In genomic region chr3:62833538-62833937, GRCh38 we compare ENCODE assay signal across 13 cellular contexts. TPM values are rescaled to one million over a fixed set of nuclear protein-coding genes. Genes with fewer than 3 reads are reported as not detected.
DNase-seq lines count a peak whose midpoint lies in the region; ATAC-seq, FAIRE-seq and TF ChIP-seq lines count a peak whose summit lies in the region.
"Had no signal": no experiment of that assay in that cellular context is flagged by ENCODE, and none has a peak within 500 bp of the region (broad histone marks: within the 10 kb centered on the region; RNA-seq: fewer than 3 reads in every experiment).

No MANE protein-coding gene starts in this region.

- no peak overlapping the region for H3K4me2 ChIP-seq in DND-41 (ENCODE audit: insufficient read depth, low read length)
- H3K4me2 ChIP-seq in HepG2 (ENCODE audit: low read depth, low read length) = no peak overlapping the region

- H3K4me1 ChIP-seq in DND-41 (ENCODE audit: insufficient read depth, low read length) (no peaks in the 10 kb centered on the region), adipocyte (ENCODE audit: control insufficient read depth, insufficient read depth, low read length) (no peaks in the 10 kb centered on the region), HepG2 (ENCODE audit: insufficient read depth, low read length) (no peaks in the 10 kb centered on the region)
- H3K4me1 ChIP-seq: gastroesophageal sphincter had no signal

- no TSS peak for BruUV-seq in HepG2 (replicated peaks; lab: Mats Ljungman, UMichigan)

- peak; percentile 37 for TF ChIP-seq CTCF in DND-41 (IDR thresholded peaks at IDR 0.05; ENCODE audit: borderline replicate concordance, extremely low read depth, low read length, poor library complexity, severe bottlenecking)
- peak; percentile 44 for TF ChIP-seq CTCF in HFF-Myc (IDR thresholded peaks at IDR 0.05; ENCODE audit: low read depth, low read length, missing control alignments)
- TF ChIP-seq CTCF in HepG2 (CRISPR knock-in tag; IDR thresholded peaks at IDR 0.05) = peak; percentile 16; the same call in 1 of the 2 replicates

- no peak for TF ChIP-seq RAD21 in HepG2 (CRISPR knock-in tag; IDR thresholded peaks at IDR 0.05)

- H3K79me2 ChIP-seq in DND-41 (ENCODE audit: insufficient read depth, low read length) (no peaks in the 10 kb centered on the region), HepG2 (ENCODE audit: insufficient read depth, low read length) (no peaks in the 10 kb centered on the region)

- no peak overlapping the region for H3K4me3 ChIP-seq in DND-41 (ENCODE audit: low read depth in 1 of 2, low read length in 2 of 2)
- no peak overlapping the region for H3K4me3 ChIP-seq in HFF-Myc (replicated peaks; ENCODE audit: low read depth, low read length)
- H3K4me3 ChIP-seq in adipocyte (ENCODE audit: low read length) = no peak overlapping the region
- H3K4me3 ChIP-seq in HepG2 (replicated peaks in 1 of 3; ENCODE audit: insufficient read depth in 1 of 3, low read depth in 2 of 3, low read length in 3 of 3) = no peak overlapping the region
- H3K4me3 ChIP-seq: gastroesophageal sphincter had no signal

- DNase-seq in DND-41 (no peak), HFF-Myc (ENCODE audit: extremely low read depth, low read depth) (no peak), adipocyte (ENCODE audit: low read depth) (peak; percentile 18), HepG2 (ENCODE audit: low spot score) (peak; percentile 1), HTR-8/SVneo (ENCODE audit: insufficient read length, low spot score) (no peak), NCI-H526 (lab: John Stamatoyannopoulos, UW) (no peak)
- DNase-seq in effector CD4-positive, alpha-beta T cell = no peak
- DNase-seq: activated CD4-positive, alpha-beta memory T cell treated with anti-CD3 and anti-CD28 coated beads for 36 hours; aorta; GOT3 had no signal

- no peaks in the 10 kb centered on the region for H4K20me1 ChIP-seq in DND-41 (ENCODE audit: insufficient read depth, low read length)
- H4K20me1 ChIP-seq in HepG2 (ENCODE audit: insufficient read depth, low read length) = no peaks in the 10 kb centered on the region

- POLR2A ChIA-PET in HepG2 (lab: Yijun Ruan, JAX) = no interaction called here

- CTCF ChIA-PET in HepG2 (lab: Yijun Ruan, JAX; ENCODE audit: low intra/inter-chr PET ratio, low total read pairs) = no interaction called here

- in situ Hi-C loops in HepG2 (cut with HindIII; ENCODE audit: extremely low pct_ligation_motif_present, low pct_unique_long_range_greater_than_20kb) = no loop called here

- TF ChIP-seq POLR2A in HepG2 (IDR thresholded peaks at IDR 0.05; ENCODE audit: insufficient read depth in 1 of 2, low read depth in 2 of 2, low read length in 2 of 2) = no peak

- H3K27ac ChIP-seq in DND-41 (ENCODE audit: low read length) (no peak overlapping the region), HepG2 (ENCODE audit: extremely low read length, insufficient read depth, low read length) (no peak overlapping the region)
- H3K27ac ChIP-seq: gastroesophageal sphincter had no signal

- H3K9ac ChIP-seq in DND-41 (ENCODE audit: low read depth, low read length) (no peak overlapping the region), adipocyte (ENCODE audit: low read length) (no peak overlapping the region), HepG2 (ENCODE audit: insufficient read depth, low read depth, low read length) (no peak overlapping the region)

- TF ChIP-seq EP300 in HepG2 (IDR thresholded peaks at IDR 0.05; ENCODE audit: low read depth in 2 of 2, low read length in 2 of 2) = no peak
- no peak for TF ChIP-seq EP300 in HepG2 (CRISPR knock-in tag; IDR thresholded peaks at IDR 0.05; ENCODE audit: borderline replicate concordance)

- H3K9me3 ChIP-seq in DND-41 (ENCODE audit: insufficient read depth, low read length, severe bottlenecking) (no peaks in the 10 kb centered on the region), adipocyte (ENCODE audit: control insufficient read depth, low read length) (no peaks in the 10 kb centered on the region), HepG2 (ENCODE audit: low read length) (no peaks in the 10 kb centered on the region)
- H3K9me3 ChIP-seq: gastroesophageal sphincter had no signal

- H3K36me3 ChIP-seq in DND-41 (ENCODE audit: insufficient read depth, low read length) (no peaks in the 10 kb centered on the region), adipocyte (ENCODE audit: control insufficient read depth, insufficient read depth, low read length, severe bottlenecking) (no peaks in the 10 kb centered on the region), HepG2 (replicated peaks in 1 of 2; ENCODE audit: control insufficient read depth in 1 of 2, insufficient read depth in 2 of 2, low read length in 2 of 2) (no peaks in the 10 kb centered on the region)
- H3K36me3 ChIP-seq: gastroesophageal sphincter had no signal

- no peak for ATAC-seq in DND-41 (ENCODE audit: insufficient read depth, low read depth)
- ATAC-seq in HepG2 = no peak
- no peak for ATAC-seq in HG03521 (IDR thresholded peaks at IDR 0.05; ENCODE audit: unreplicated experiment)
- ATAC-seq: gastroesophageal sphincter had no signal

- no peak overlapping the region for H2AFZ ChIP-seq in DND-41 (ENCODE audit: low read depth, low read length)
- no peak overlapping the region for H2AFZ ChIP-seq in HepG2 (ENCODE audit: low read length)

- intact Hi-C loops in HepG2 (cut with micrococcal nuclease; ENCODE audit: unreplicated experiment) = no loop called here

- no peaks in the 10 kb centered on the region for H3K27me3 ChIP-seq in DND-41 (ENCODE audit: insufficient read depth, low read length, poor library complexity)
- H3K27me3 ChIP-seq in adipocyte (replicated peaks; ENCODE audit: control insufficient read depth, insufficient read depth, low read length) = no peaks in the 10 kb centered on the region
- no peaks in the 10 kb centered on the region for H3K27me3 ChIP-seq in HepG2 (ENCODE audit: control insufficient read depth in 1 of 2, insufficient read depth in 2 of 2, low read length in 2 of 2)

- FAIRE-seq in HepG2 (lab: Jason Lieb, UNC) (no peak), HTR-8/SVneo (lab: Jason Lieb, UNC) (no peak)
- FAIRE-seq: GM12892 had no signal

TF ChIP-seq in HepG2, 621 proteins besides CTCF, POLR2A, EP300 and RAD21:
- TF ChIP-seq AGO1 (IDR thresholded peaks at IDR 0.05; ENCODE audit: low read depth, low read length, poor library complexity, severe bottlenecking) (no peak), STAG1 (CRISPR knock-in tag; IDR thresholded peaks at IDR 0.05) (peak; percentile 30)

RNA-seq across cellular contexts. Expression of gene CADPS, which starts 41.7 kb away (rescaled TPM):
- total RNA-seq in HepG2 (2016; rRNA removed; fragmentation: Illumina TruSeq; extraction: Trizol) = not detected in 2 replicates
- total RNA-seq in HepG2 (2016; cell fraction: cytosol; rRNA removed; fragmentation: Illumina TruSeq; extraction: Trizol; ENCODE audit: low read depth) = not detected in 2 replicates
- total RNA-seq in HepG2 (2016; cell fraction: insoluble cytoplasmic fraction; rRNA removed; fragmentation: Illumina TruSeq; extraction: Trizol) = not detected in 2 replicates
- total RNA-seq in HepG2 (2016; cell fraction: membrane; rRNA removed; fragmentation: Illumina TruSeq; extraction: Trizol) = not detected in 2 replicates
- not detected in 2 replicates for total RNA-seq in HepG2 (2016; cell fraction: nucleus; rRNA removed; fragmentation: Illumina TruSeq; extraction: Trizol)
- not detected in 2 replicates for polyA plus RNA-seq in HepG2 (2011; rRNA removed)
- not detected in 2 replicates for polyA plus RNA-seq in HepG2 (2011; cell fraction: cytosol; rRNA removed)
- not detected in 2 replicates for polyA plus RNA-seq in HepG2 (2011; cell fraction: nucleus; rRNA removed)
- polyA plus RNA-seq in HepG2 (2012) = not detected in 2 replicates
- polyA plus RNA-seq in HepG2 (2016; cell fraction: cytosol; fragmentation: Illumina TruSeq; extraction: Trizol; ENCODE audit: low read depth) = not detected in 2 replicates
- polyA plus RNA-seq in HepG2 (2016; cell fraction: insoluble cytoplasmic fraction; fragmentation: Illumina TruSeq; extraction: Trizol; ENCODE audit: low read depth) = not detected in 2 replicates
- polyA plus RNA-seq in HepG2 (2016; cell fraction: membrane; fragmentation: Illumina TruSeq; extraction: Trizol; ENCODE audit: low read depth) = not detected in 2 replicates
- not detected in 2 replicates for polyA plus RNA-seq in HepG2 (2016; cell fraction: nucleus; fragmentation: Illumina TruSeq; extraction: Trizol; ENCODE audit: insufficient read depth, low read depth)
- polyA minus RNA-seq in HepG2 (2011; rRNA and poly(A)+ RNA removed; ENCODE audit: low replicate concordance) = not detected in 2 replicates
- polyA minus RNA-seq in HepG2 (2011; cell fraction: cytosol; rRNA and poly(A)+ RNA removed) = not detected in 2 replicates
- not detected in 2 replicates for polyA minus RNA-seq in HepG2 (2011; cell fraction: nucleus; rRNA and poly(A)+ RNA removed)
- total RNA-seq: activated CD4-positive, alpha-beta memory T cell treated with anti-CD3 and anti-CD28 coated beads for 36 hours had no signal

Comparison
In these comparisons a context has a peak if more than half of its experiments do, and no peak if none do; other contexts are left out.
1. DNase-seq: peak in adipocyte (single experiment) and HepG2 (single experiment); none in DND-41 (single experiment), HFF-Myc (single experiment), HTR-8/SVneo (single experiment), NCI-H526 (0 of 2) and effector CD4-positive, alpha-beta T cell (single experiment).
2. Peak in every context shown above with its lines, with median percentiles within 50 percentile points of each other: CTCF ChIP-seq.